Comparison of ENCODE assay signal across 4 cellular contexts in the genomic region with DNA sequence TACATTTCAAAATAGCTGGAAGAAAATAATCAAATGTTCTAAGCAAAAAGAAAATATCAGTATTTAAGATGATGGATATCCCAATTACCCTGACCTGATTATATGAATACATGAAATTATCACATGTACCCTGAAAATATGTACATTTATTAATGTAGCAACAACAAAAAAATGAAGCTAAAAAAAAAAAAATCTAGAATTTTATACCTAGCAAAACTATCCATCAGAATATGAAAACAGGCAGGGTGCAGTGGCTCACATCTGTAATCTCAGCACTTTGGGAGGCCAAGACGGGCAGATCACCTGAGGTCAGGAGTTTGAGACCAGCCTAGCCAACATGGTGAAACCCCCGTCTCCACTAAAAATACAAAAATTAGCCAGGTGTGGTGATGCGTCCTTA. TPM values are rescaled to one million over a fixed set of nuclear protein-coding genes. Genes with fewer than 3 reads are reported as not detected.
"Had no signal": no experiment of that assay in that cellular context is flagged by ENCODE, and none has a peak within 500 bp of the region (broad histone marks: within the 10 kb centered on the region; RNA-seq: fewer than 3 reads in every experiment).

No MANE protein-coding gene starts in this region.

RNA-seq across cellular contexts. Expression of a gene that starts 20.1 kb away (rescaled TPM):
- total RNA-seq: mononuclear cell; naive thymus-derived CD8-positive, alpha-beta T cell had no signal
- polyA plus RNA-seq: immature natural killer cell; naive thymus-derived CD4-positive, alpha-beta T cell; naive thymus-derived CD8-positive, alpha-beta T cell had no signal
